ENCODE assay signal across 1 cellular context in genomic region chr21:33855190-33855589, GRCh38.
TF ChIP-seq lines count a peak whose summit lies in the region.

No MANE protein-coding gene starts in this region.

TF ChIP-seq in GM23338, 12 proteins besides CTCF, POLR2A, EP300 and RAD21 (continued from another document):
- TF ChIP-seq REST (IDR thresholded peaks at IDR 0.05; ENCODE audit: unreplicated experiment) (no peak), ZNF331 (CRISPR knock-in tag; IDR thresholded peaks at IDR 0.05; ENCODE audit: low read depth) (no peak), EZH2phosphoT487 (IDR thresholded peaks at IDR 0.05; ENCODE audit: unreplicated experiment) (no peak), ZNF462 (CRISPR knock-in tag; IDR thresholded peaks at IDR 0.05) (no peak), ZNF114 (CRISPR knock-in tag; IDR thresholded peaks at IDR 0.05) (no peak)
